Comparison of ENCODE assay signal across 9 cellular contexts in genomic region chr1:90114521-90115141, GRCh38.
DNase-seq lines count a peak whose midpoint lies in the region; ATAC-seq and TF ChIP-seq lines count a peak whose summit lies in the region.
"Had no signal": no experiment of that assay in that cellular context is flagged by ENCODE, and none has a peak within 500 bp of the region (broad histone marks: within the 10 kb centered on the region; RNA-seq: fewer than 3 reads in every experiment).

No MANE protein-coding gene starts in this region.

- DNase-seq in NCI-H187 (lab: John Stamatoyannopoulos, UW) = peak; percentile 1 to 25
- DNase-seq in NCI-H187 treated with DMSO at 0.1 percent for 48 hours (lab: John Stamatoyannopoulos, UW) = no peak
- DNase-seq in NCI-H1092 (lab: John Stamatoyannopoulos, UW) = peak; percentile 63
- peak; percentile 42 for DNase-seq in SK-N-DZ (ENCODE audit: low spot score)
- DNase-seq in fibroblast of the conjunctiva (ENCODE audit: low read depth) = peak; percentile 30
- no peak for DNase-seq in spleen
- DNase-seq in activated CD4-positive, alpha-beta T cell treated with anti-CD3 and anti-CD28 coated beads, Interleukin-2, amount 50 U/mL, for 4 hours = no peak

- 20 to 28% (median 22%) methylated on average over 3 of the region's 3 CpGs for WGBS in spleen, 5 donors

- no peaks in the 10 kb centered on the region for H3K36me3 ChIP-seq in spleen
- H3K36me3 ChIP-seq: BLaER1 had no signal

- no peaks in the 10 kb centered on the region for H3K4me1 ChIP-seq in spleen
- H3K4me1 ChIP-seq: BLaER1 had no signal

- TF ChIP-seq POLR2A in spleen (IDR thresholded peaks at IDR 0.05) = no peak

- TF ChIP-seq CTCF in spleen (IDR thresholded peaks at IDR 0.05 in 8 of 11, conservative IDR thresholded peaks at IDR 0.05 in 3 of 11) = peak in 7 of 11 experiments; percentile 21 to 46 (median 39)

- no peak overlapping the region for H3K4me3 ChIP-seq in spleen
- H3K4me3 ChIP-seq: BLaER1 had no signal

- H3K27ac ChIP-seq in spleen = no peak overlapping the region
- H3K27ac ChIP-seq: BLaER1 had no signal

- peaks cover 0 to 33% (median 8%) of the 10 kb centered on the region in 7 donors for H3K27me3 ChIP-seq in spleen (replicated peaks in 1 of 7)
- H3K27me3 ChIP-seq: BLaER1 had no signal

- intact Hi-C loops in spleen (cut with DNase I; ENCODE audit: low total_unique reads) = no loop called here

- ATAC-seq in GM19035 (IDR thresholded peaks at IDR 0.05; ENCODE audit: unreplicated experiment) = no peak

- H3K9me3 ChIP-seq in spleen = no peaks in the 10 kb centered on the region
- H3K9me3 ChIP-seq: BLaER1 had no signal

Comparison
In these comparisons a context has a peak if more than half of its experiments do, and no peak if none do; other contexts are left out.
1. DNase-seq: peak in NCI-H187 (2 of 2), NCI-H1092 (single experiment), SK-N-DZ (single experiment) and fibroblast of the conjunctiva (single experiment); none in NCI-H187 treated with DMSO at 0.1 percent for 48 hours (single experiment), spleen (single experiment) and activated CD4-positive, alpha-beta T cell treated with anti-CD3 and anti-CD28 coated beads, Interleukin-2, amount 50 U/mL, for 4 hours (0 of 2).